In genomic region chr12:98516184-98516873, GRCh38 we compare ENCODE assay signal across 8 cellular contexts. TPM values are rescaled to one million over a fixed set of nuclear protein-coding genes. Genes with fewer than 3 reads are reported as not detected.
DNase-seq lines count a peak whose midpoint lies in the region; ATAC-seq and TF ChIP-seq lines count a peak whose summit lies in the region.

No MANE protein-coding gene starts in this region.

- WGBS in neuronal stem cell (ENCODE audit: extremely low coverage in 2 of 2, insufficient read length in 2 of 2, insufficient replicate concordance in 1 of 2), 2 donors: no CpG with 5 or more reads among the region's 52 CpGs

- peaks cover 93% of the 10 kb centered on the region for H3K79me2 ChIP-seq in Loucy (ENCODE audit: insufficient read depth, low read length)

- H3F3A ChIP-seq in Loucy (ENCODE audit: low read depth): no peaks in the 10 kb centered on the region

- DNase-seq in H7 (peak; percentile 91), RWPE2 (ENCODE audit: low spot score) (peak; percentile 82), foreskin keratinocyte (peak; percentile 55 to 70), neuronal stem cell (ENCODE audit: low spot score) (peak; percentile 74), substantia nigra (lab: John Stamatoyannopoulos, UW) (peak in 46 of 49 donors; percentile 4 to 81 (median 53))
- peak; percentile 93 for DNase-seq in activated effector memory CD4-positive, alpha-beta T cell treated with anti-CD3 and anti-CD28 coated beads, Interleukin-2, amount 50 U/mL, for 16 hours

- H3K14ac ChIP-seq in neuronal stem cell (ENCODE audit: low read length): peak overlapping the region; percentile 100

- peak overlapping the region; percentile 97 for H3K4me3 ChIP-seq in H7 (ENCODE audit: insufficient read depth, low read depth, low read length)
- H3K4me3 ChIP-seq in Loucy (ENCODE audit: low read length, poor library complexity, severe bottlenecking): peak overlapping the region; percentile 100
- peak overlapping the region; percentile 80 for H3K4me3 ChIP-seq in RWPE2 (ENCODE audit: severe bottlenecking)
- H3K4me3 ChIP-seq in neuronal stem cell (ENCODE audit: low read length in 2 of 2): peak overlapping the region; percentile 99

- peaks cover 14% of the 10 kb centered on the region for H3K4me1 ChIP-seq in ES-I3 (ENCODE audit: insufficient read depth, low read length)
- H3K4me1 ChIP-seq in Loucy (ENCODE audit: insufficient read depth, low read length, poor library complexity, severe bottlenecking): peaks cover 26% of the 10 kb centered on the region
- peaks cover 8% of the 10 kb centered on the region for H3K4me1 ChIP-seq in RWPE2 (ENCODE audit: insufficient read depth, poor library complexity, severe bottlenecking)
- H3K4me1 ChIP-seq in foreskin keratinocyte: peaks cover 6% of the 10 kb centered on the region
- H3K4me1 ChIP-seq in neuronal stem cell (ENCODE audit: control insufficient read depth in 2 of 2, insufficient read depth in 1 of 2, low read depth in 1 of 2, low read length in 2 of 2): peaks cover 6 to 7% of the 10 kb centered on the region in 2 donors

- peak; percentile 52 for ATAC-seq in RWPE2 (ENCODE audit: low read depth)
- ATAC-seq in foreskin keratinocyte: peak; percentile 59

- H2BK5ac ChIP-seq in neuronal stem cell (ENCODE audit: low read length): peak overlapping the region; percentile 99

- H3K4me2 ChIP-seq in Loucy (ENCODE audit: low read depth, low read length, poor library complexity, severe bottlenecking): peak overlapping the region; percentile 96
- peak overlapping the region; percentile 40 for H3K4me2 ChIP-seq in neuronal stem cell (ENCODE audit: insufficient read depth, low read length, poor library complexity, severe bottlenecking)

- H2BK120ac ChIP-seq in neuronal stem cell (ENCODE audit: low read depth, low read length): peak overlapping the region; percentile 99

- H4K8ac ChIP-seq in neuronal stem cell (ENCODE audit: low read depth, low read length): no peak overlapping the region

- peak overlapping the region; percentile 98 for H2AK5ac ChIP-seq in neuronal stem cell (ENCODE audit: low read depth, low read length)

- H3K9me3 ChIP-seq in ES-I3 (ENCODE audit: control insufficient read depth, insufficient read depth, low read length) (no peaks in the 10 kb centered on the region), Loucy (ENCODE audit: insufficient read depth, low read depth, low read length) (no peaks in the 10 kb centered on the region), RWPE2 (ENCODE audit: severe bottlenecking) (no peaks in the 10 kb centered on the region), neuronal stem cell (replicated peaks in 1 of 2; ENCODE audit: control insufficient read depth in 2 of 2, insufficient read depth in 1 of 2, low read depth in 1 of 2, low read length in 2 of 2) (peaks cover 0 to 10% of the 10 kb centered on the region in 2 donors)

- H3K27me3 ChIP-seq in H7 (ENCODE audit: control insufficient read depth, insufficient read depth, low read length) (no peaks in the 10 kb centered on the region), Loucy (ENCODE audit: insufficient read depth, low read length, poor library complexity, severe bottlenecking) (peaks cover 22% of the 10 kb centered on the region), RWPE2 (ENCODE audit: insufficient read depth, poor library complexity, severe bottlenecking) (no peaks in the 10 kb centered on the region), foreskin keratinocyte (no peaks in the 10 kb centered on the region), neuronal stem cell (ENCODE audit: control insufficient read depth in 3 of 3, insufficient read depth in 3 of 3, low read depth in 1 of 3, low read length in 3 of 3) (no peaks in the 10 kb centered on the region)

- H4K20me1 ChIP-seq in Loucy (ENCODE audit: insufficient read depth, low read length, poor library complexity, severe bottlenecking): peaks cover 57% of the 10 kb centered on the region

- peak; percentile 76 for TF ChIP-seq CTCF in Loucy (conservative IDR thresholded peaks at IDR 0.05; ENCODE audit: low read length)
- TF ChIP-seq CTCF in RWPE2 (IDR thresholded peaks at IDR 0.05; ENCODE audit: poor library complexity, severe bottlenecking): peak; percentile 89
- TF ChIP-seq CTCF in foreskin keratinocyte (conservative IDR thresholded peaks at IDR 0.05): peak; percentile 96

- peak overlapping the region; percentile 96 for H3K27ac ChIP-seq in RWPE2 (ENCODE audit: poor library complexity, severe bottlenecking)
- peak overlapping the region; percentile 91 for H3K27ac ChIP-seq in foreskin keratinocyte
- H3K27ac ChIP-seq in neuronal stem cell (replicated peaks; ENCODE audit: low read length): peak overlapping the region; percentile 100
- peak overlapping the region; percentile 96 for H3K27ac ChIP-seq in substantia nigra (ENCODE audit: low read depth, low read length, poor library complexity, severe bottlenecking)

- no peaks in the 10 kb centered on the region for H3K79me1 ChIP-seq in neuronal stem cell (ENCODE audit: low read depth, low read length)

- H3K23ac ChIP-seq in neuronal stem cell (ENCODE audit: low read depth, low read length, poor library complexity): peak overlapping the region; percentile 99

- peak overlapping the region; percentile 96 for H4K91ac ChIP-seq in neuronal stem cell (ENCODE audit: low read depth, low read length, poor library complexity)

- peak overlapping the region; percentile 100 for H3K18ac ChIP-seq in neuronal stem cell (ENCODE audit: low read length)

- H2AFZ ChIP-seq in Loucy (ENCODE audit: low read length) (no peak overlapping the region), neuronal stem cell (ENCODE audit: low read length) (peak overlapping the region; percentile 94)

- no peaks in the 10 kb centered on the region for H3K9me2 ChIP-seq in Loucy (replicated peaks; ENCODE audit: low read depth, low read length)

- H3K9ac ChIP-seq in ES-I3 (ENCODE audit: low read depth, low read length): peak overlapping the region; percentile 97
- H3K9ac ChIP-seq in Loucy (ENCODE audit: low read depth, low read length, poor library complexity, severe bottlenecking): peak overlapping the region; percentile 100
- H3K9ac ChIP-seq in neuronal stem cell (ENCODE audit: low read depth, low read length, poor library complexity): peak overlapping the region; percentile 94

- H2BK15ac ChIP-seq in neuronal stem cell (ENCODE audit: low read length): peak overlapping the region; percentile 96

- no peak overlapping the region for H2BK12ac ChIP-seq in neuronal stem cell (ENCODE audit: low read length)

- no peak overlapping the region for H3K4ac ChIP-seq in neuronal stem cell (ENCODE audit: low read length)

- H3K36me3 ChIP-seq in ES-I3 (ENCODE audit: insufficient read depth, low read length) (no peaks in the 10 kb centered on the region), H7 (replicated peaks; ENCODE audit: control insufficient read depth, insufficient read depth, low read length) (no peaks in the 10 kb centered on the region), Loucy (ENCODE audit: insufficient read depth, low read length) (peaks cover 13% of the 10 kb centered on the region), RWPE2 (ENCODE audit: low read depth) (peaks cover 28% of the 10 kb centered on the region), neuronal stem cell (replicated peaks in 1 of 2; ENCODE audit: control insufficient read depth in 2 of 2, insufficient read depth in 2 of 2, low read length in 2 of 2) (peaks cover 0 to 54% of the 10 kb centered on the region in 2 donors)

RNA-seq across cellular contexts. Expression of gene TMPO, which starts 0.9 kb away (rescaled TPM):
- total RNA-seq in H7 (2014; rRNA removed; shearing (Covaris generic)): 223 and 268 TPM in 2 replicates
- 122 and 145 TPM in 2 replicates for total RNA-seq in foreskin keratinocyte
- 34.2 and 47.8 TPM in 2 replicates for polyA plus RNA-seq in foreskin keratinocyte
- 151 TPM for polyA plus RNA-seq in neuronal stem cell (2013, experiment 1 of 2)
- 158 TPM for polyA plus RNA-seq in neuronal stem cell (2013, experiment 2 of 2)

Comparison
In these comparisons a context has a peak if more than half of its experiments do, and no peak if none do; other contexts are left out.
1. Peak in every context shown above with its lines: DNase-seq, ATAC-seq, H3K4me3 ChIP-seq and H3K27ac ChIP-seq.